In the genomic region with DNA sequence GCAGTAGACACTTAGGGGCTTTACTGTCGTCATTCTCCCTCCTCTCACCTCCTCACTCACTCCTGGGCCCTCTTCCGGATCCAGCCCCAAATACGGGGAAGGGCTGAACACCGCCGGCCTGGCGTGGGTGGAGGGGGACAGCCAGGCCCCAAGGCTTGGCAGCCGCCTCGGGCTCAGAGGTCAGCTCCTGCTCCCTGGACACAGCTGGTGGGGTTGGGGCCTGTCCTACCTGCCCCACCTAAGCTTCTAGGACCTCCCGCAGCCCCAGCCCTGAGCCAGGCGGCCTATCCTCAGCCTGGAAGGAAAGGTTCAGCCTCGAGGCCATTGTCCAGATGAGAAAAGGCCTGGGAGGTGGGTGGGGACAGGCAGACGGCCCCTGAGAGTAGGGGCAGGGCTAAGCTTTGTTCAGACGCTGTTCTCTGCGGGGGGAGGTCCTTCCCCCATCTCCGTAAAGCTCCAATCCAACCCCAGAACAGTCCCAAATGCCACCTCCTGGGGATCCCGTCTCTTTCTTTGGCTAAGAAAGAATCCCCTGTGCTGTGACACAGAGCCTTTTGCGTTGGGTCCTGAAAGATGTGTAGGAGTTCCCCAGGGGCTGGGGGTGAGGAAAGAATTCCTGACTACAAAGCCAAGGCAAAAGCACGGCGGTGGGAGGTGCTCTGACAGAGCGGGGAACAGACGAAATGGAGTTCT, we compare ENCODE assay signal across 8 cellular contexts. TPM values are rescaled to one million over a fixed set of nuclear protein-coding genes. Genes with fewer than 3 reads are reported as not detected.
A peak's percentile ranks its signal among the peaks of the same experiment; 100 is the strongest.
DNase-seq lines count a peak whose midpoint lies in the region; ATAC-seq and TF ChIP-seq lines count a peak whose summit lies in the region.

No MANE protein-coding gene starts in this region.

- peak overlapping the region; percentile 92 for H4K5ac ChIP-seq in IMR-90 (ENCODE audit: low read depth, low read length)

- peak overlapping the region; percentile 71 for H3K27ac ChIP-seq in IMR-90 (ENCODE audit: insufficient read depth, low read length)

- H3K4ac ChIP-seq in IMR-90 (ENCODE audit: low read depth, low read length): peak overlapping the region; percentile 87

- in situ Hi-C loops in IMR-90 (cut with MboI; ENCODE audit: low sequenced_read_pairs): no loop called here

- H3K4me3 Mint-ChIP-seq in activated naive CD8-positive, alpha-beta T cell treated with anti-CD3 and anti-CD28 coated beads, Interleukin-2, amount 10 ng/mL, durations not matched to agents 7 days and 5 days: peak overlapping the region; percentile 73
- H3K4me3 Mint-ChIP-seq in stimulated activated naive CD8-positive, alpha-beta T cell treated with anti-CD3 and anti-CD28 coated beads, Interleukin-15, amount 100 ng/mL, for 72 hours: peak overlapping the region; percentile 79 to 85

- ATAC-seq in IMR-90 (ENCODE audit: low read depth): peak; percentile 5
- ATAC-seq in activated naive CD8-positive, alpha-beta T cell treated with anti-CD3 and anti-CD28 coated beads, Interleukin-2, amount 10 ng/mL, durations not matched to agents 7 days and 5 days (ENCODE audit: low read depth): no peak
- ATAC-seq in stimulated activated naive CD8-positive, alpha-beta T cell treated with anti-CD3 and anti-CD28 coated beads, Interleukin-15, amount 100 ng/mL, for 72 hours: no peak

- H3K79me1 ChIP-seq in IMR-90 (ENCODE audit: low read depth in 1 of 2, low read length in 2 of 2): peaks cover 16 to 41% of the 10 kb centered on the region in 2 experiments

- peak overlapping the region; percentile 97 for H2AK9ac ChIP-seq in IMR-90 (replicated peaks; ENCODE audit: low read depth, low read length, poor library complexity)

- no TSS peak for BruUV-seq in IMR-90 (replicated peaks; lab: Mats Ljungman, UMichigan)

- H3K9me3 Mint-ChIP-seq in activated naive CD8-positive, alpha-beta T cell treated with anti-CD3 and anti-CD28 coated beads, Interleukin-2, amount 10 ng/mL, durations not matched to agents 7 days and 5 days: no peaks in the 10 kb centered on the region
- H3K9me3 Mint-ChIP-seq in stimulated activated naive CD8-positive, alpha-beta T cell treated with anti-CD3 and anti-CD28 coated beads, Interleukin-15, amount 100 ng/mL, for 72 hours: no peaks in the 10 kb centered on the region

- H4K91ac ChIP-seq in IMR-90 (ENCODE audit: insufficient read depth, low read depth, low read length): peak overlapping the region; percentile 77

- peak overlapping the region; percentile 96 for H2AFZ ChIP-seq in IMR-90 (replicated peaks; ENCODE audit: low read length, poor library complexity)

- peaks cover 23% of the 10 kb centered on the region for H3K4me1 ChIP-seq in IMR-90 (ENCODE audit: control insufficient read depth, insufficient read depth, low read length)

- H3K27me3 ChIP-seq in IMR-90 (ENCODE audit: control insufficient read depth, insufficient read depth, low read length): no peaks in the 10 kb centered on the region

- H3K27ac Mint-ChIP-seq in activated naive CD8-positive, alpha-beta T cell treated with anti-CD3 and anti-CD28 coated beads, Interleukin-2, amount 10 ng/mL, durations not matched to agents 7 days and 5 days: peak overlapping the region; percentile 73
- no peak overlapping the region for H3K27ac Mint-ChIP-seq in stimulated activated naive CD8-positive, alpha-beta T cell treated with anti-CD3 and anti-CD28 coated beads, Interleukin-15, amount 100 ng/mL, for 72 hours

- TF ChIP-seq POLR2A in IMR-90 (IDR thresholded peaks at IDR 0.05; ENCODE audit: low read depth, low read length): no peak

- peaks cover 30% of the 10 kb centered on the region for H4K20me1 ChIP-seq in IMR-90 (ENCODE audit: insufficient read depth, low read length)

- peak overlapping the region; percentile 66; the same call in 1 of the 2 replicates for H3K9ac ChIP-seq in IMR-90 (ENCODE audit: low read depth, low read length)

- TF ChIP-seq CTCF in IMR-90 (conservative IDR thresholded peaks at IDR 0.05; ENCODE audit: low read depth, low read length): no peak
- TF ChIP-seq CTCF in GM10248 (IDR thresholded peaks at IDR 0.05; ENCODE audit: control extremely low read depth, extremely low read depth, low read depth, missing control alignments): no peak

- H3K9me1 ChIP-seq in IMR-90 (ENCODE audit: insufficient read depth, low read length): peaks cover 25% of the 10 kb centered on the region

- no peaks in the 10 kb centered on the region for H3K36me3 Mint-ChIP-seq in activated naive CD8-positive, alpha-beta T cell treated with anti-CD3 and anti-CD28 coated beads, Interleukin-2, amount 10 ng/mL, durations not matched to agents 7 days and 5 days

- WGBS in IMR-90 (ENCODE audit: extremely low coverage in 2 of 2, insufficient read length in 1 of 2), 2 experiments: 38% methylated on average over 5 of the region's 21 CpGs; no CpG with 5 or more reads in 1 of the 2 experiments

- no peak overlapping the region for H3K56ac ChIP-seq in IMR-90 (ENCODE audit: extremely low read depth, insufficient read depth, low read length)

- peak overlapping the region; percentile 82; the same call in 1 of the 2 replicates for H2BK120ac ChIP-seq in IMR-90 (ENCODE audit: low read depth, low read length)

- peaks cover 17% of the 10 kb centered on the region for H3K4me1 Mint-ChIP-seq in activated naive CD8-positive, alpha-beta T cell treated with anti-CD3 and anti-CD28 coated beads, Interleukin-2, amount 10 ng/mL, durations not matched to agents 7 days and 5 days
- peaks cover 40% of the 10 kb centered on the region for H3K4me1 Mint-ChIP-seq in stimulated activated naive CD8-positive, alpha-beta T cell treated with anti-CD3 and anti-CD28 coated beads, Interleukin-15, amount 100 ng/mL, for 72 hours

- POLR2A ChIA-PET in IMR-90 (lab: Charles Lee; ENCODE audit: unreplicated experiment) (interaction anchor here (1.3 kb wide), 1 partner anchor 41 kb away, joined by 3 read pairs; the partner anchor contains the start of gene ALKBH5), GM10248 (lab: Yijun Ruan, JAX) (no interaction called here)
- POLR2A ChIA-PET in activated naive CD8-positive, alpha-beta T cell treated with anti-CD3 and anti-CD28 coated beads, Interleukin-2, amount 10 ng/mL, durations not matched to agents 7 days and 5 days (lab: Charles Lee): interaction anchor here (2.9 kb wide), 1 partner anchor 41 kb away, joined by 11 read pairs; the partner anchor contains the start of gene ALKBH5

- H3K4me3 ChIP-seq in IMR-90 (ENCODE audit: insufficient read depth, low read depth, low read length) (peak overlapping the region; percentile 37; the same call in 1 of the 2 replicates), iPS-11a (ENCODE audit: low read depth, low read length) (peak overlapping the region; percentile 55)

- peak overlapping the region; percentile 46; the same call in 1 of the 2 replicates for H2BK20ac ChIP-seq in IMR-90 (ENCODE audit: low read depth, low read length)

- CTCF ChIA-PET in IMR-90 (lab: Yijun Ruan, JAX): interaction anchor here (0.6 kb wide), 1 partner anchor 100 kb away, joined by 3 read pairs; no protein-coding TSS in a partner anchor
- CTCF ChIA-PET in GM10248 (lab: Yijun Ruan, JAX): interaction anchor here (1.0 to 1.6 kb wide), 4 partner anchors 9 to 402 kb away, joined by 3 to 4 read pairs (median 3); no protein-coding TSS in a partner anchor

- peak overlapping the region; percentile 95 to 98 for H4K8ac ChIP-seq in IMR-90 (ENCODE audit: low read depth in 2 of 2, low read length in 2 of 2)

- H3K18ac ChIP-seq in IMR-90 (ENCODE audit: low read depth, low read length): peak overlapping the region; percentile 66; the same call in 1 of the 2 replicates

- dilution Hi-C loops in IMR-90 (cut with HindIII; ENCODE audit: low sequenced_read_pairs, unreplicated experiment): no loop called here

- TF ChIP-seq RAD21 in IMR-90 (IDR thresholded peaks at IDR 0.05; ENCODE audit: low read length): no peak

- peak overlapping the region; percentile 83; the same call in 1 of the 2 replicates for H2AK5ac ChIP-seq in IMR-90 (ENCODE audit: low read depth, low read length)

- H3K23ac ChIP-seq in IMR-90 (ENCODE audit: low read depth, low read length): peak overlapping the region; percentile 82

- no peaks in the 10 kb centered on the region for H3K27me3 Mint-ChIP-seq in activated naive CD8-positive, alpha-beta T cell treated with anti-CD3 and anti-CD28 coated beads, Interleukin-2, amount 10 ng/mL, durations not matched to agents 7 days and 5 days
- no peaks in the 10 kb centered on the region for H3K27me3 Mint-ChIP-seq in stimulated activated naive CD8-positive, alpha-beta T cell treated with anti-CD3 and anti-CD28 coated beads, Interleukin-15, amount 100 ng/mL, for 72 hours

- peak overlapping the region; percentile 52 for H2BK5ac ChIP-seq in IMR-90 (ENCODE audit: low read depth, low read length, poor library complexity, severe bottlenecking)

- peak overlapping the region; percentile 95 for H3K4me2 ChIP-seq in IMR-90 (ENCODE audit: low read depth, low read length)

- H3K36me3 ChIP-seq in IMR-90 (ENCODE audit: control insufficient read depth, insufficient read depth, low read length): no peaks in the 10 kb centered on the region

- intact Hi-C loops in IMR-90 (cut with micrococcal nuclease): loop anchor here (2.0 kb wide), 1 partner anchor 34 kb away; the partner anchor contains the start of gene FLII

- peak overlapping the region; percentile 90 for H3K14ac ChIP-seq in IMR-90 (replicated peaks; ENCODE audit: low read depth, low read length)

- no peaks in the 10 kb centered on the region for H3K9me3 ChIP-seq in IMR-90 (ENCODE audit: control insufficient read depth, insufficient read depth, low read length)

- peak overlapping the region; percentile 63; the same call in 1 of the 3 replicates for H2BK15ac ChIP-seq in IMR-90 (ENCODE audit: low read depth, low read length)

- DNase-seq in IMR-90: peak; percentile 29
- no peak for DNase-seq in activated naive CD8-positive, alpha-beta T cell treated with anti-CD3 and anti-CD28 coated beads, Interleukin-2, amount 10 ng/mL, durations not matched to agents 7 days and 5 days
- no peak for DNase-seq in stimulated activated naive CD8-positive, alpha-beta T cell treated with anti-CD3 and anti-CD28 coated beads, Interleukin-15, amount 100 ng/mL, for 72 hours
- DNase-seq in GM19240 (ENCODE audit: insufficient read length, low spot score): no peak
- no peak for DNase-seq in COLO668 (lab: John Stamatoyannopoulos, UW; ENCODE audit: unreplicated experiment)
- DNase-seq in UCSD-AML1 (lab: John Stamatoyannopoulos, UW; ENCODE audit: unreplicated experiment): no peak
- DNase-seq in GM10248 (ENCODE audit: extremely low spot score): no peak

RNA-seq across cellular contexts. Expression of gene LLGL1, which starts 0.9 kb away (rescaled TPM):
- 34.2 and 40.1 TPM in 2 replicates for total RNA-seq in IMR-90 (2012; rRNA removed)
- polyA plus RNA-seq in IMR-90 (2012; rRNA removed): 52.9 and 57.9 TPM in 2 replicates
- 29.8 and 72.4 TPM in 2 replicates for polyA plus RNA-seq in IMR-90 (2012; cell fraction: cytosol; rRNA removed)
- polyA plus RNA-seq in IMR-90 (2012; cell fraction: nucleus; rRNA removed; ENCODE audit: low replicate concordance): 53.9 and 145 TPM in 2 replicates
- 10 to 100 TPM; 21.3 to 21.6 TPM for total RNA-seq in activated naive CD8-positive, alpha-beta T cell treated with anti-CD3 and anti-CD28 coated beads, Interleukin-2, amount 10 ng/mL, durations not matched to agents 7 days and 5 days

RNA-seq across cellular contexts. Expression of gene FLII, which starts 34.0 kb away (rescaled TPM):
- total RNA-seq in IMR-90 (2012; rRNA removed): 258 and 263 TPM in 2 replicates
- 290 and 321 TPM in 2 replicates for polyA plus RNA-seq in IMR-90 (2012; rRNA removed)
- polyA plus RNA-seq in IMR-90 (2012; cell fraction: cytosol; rRNA removed): 217 and 243 TPM in 2 replicates
- 740 and 1,400 TPM in 2 replicates for polyA plus RNA-seq in IMR-90 (2012; cell fraction: nucleus; rRNA removed; ENCODE audit: low replicate concordance)
- total RNA-seq in activated naive CD8-positive, alpha-beta T cell treated with anti-CD3 and anti-CD28 coated beads, Interleukin-2, amount 10 ng/mL, durations not matched to agents 7 days and 5 days: 100 to 1,000 TPM; 334 to 354 TPM

RNA-seq across cellular contexts. Expression of gene MIEF2, which starts 35.9 kb away (rescaled TPM):
- total RNA-seq in IMR-90 (2012; rRNA removed): 9.1 and 12.2 TPM in 2 replicates
- polyA plus RNA-seq in IMR-90 (2012; rRNA removed): 20.7 and 26.6 TPM in 2 replicates
- 17.9 and 19.8 TPM in 2 replicates for polyA plus RNA-seq in IMR-90 (2012; cell fraction: cytosol; rRNA removed)
- polyA plus RNA-seq in IMR-90 (2012; cell fraction: nucleus; rRNA removed; ENCODE audit: low replicate concordance): 32.6 and 84.0 TPM in 2 replicates
- total RNA-seq in activated naive CD8-positive, alpha-beta T cell treated with anti-CD3 and anti-CD28 coated beads, Interleukin-2, amount 10 ng/mL, durations not matched to agents 7 days and 5 days: 10 to 100 TPM; 14.0 to 14.7 TPM

RNA-seq across cellular contexts. Expression of gene ALKBH5, which starts 40.9 kb away (rescaled TPM):
- 79.6 and 86.1 TPM in 2 replicates for total RNA-seq in IMR-90 (2012; rRNA removed)
- 54.6 and 57.6 TPM in 2 replicates for polyA plus RNA-seq in IMR-90 (2012; rRNA removed)
- 48.0 and 70.0 TPM in 2 replicates for polyA plus RNA-seq in IMR-90 (2012; cell fraction: cytosol; rRNA removed)
- polyA plus RNA-seq in IMR-90 (2012; cell fraction: nucleus; rRNA removed; ENCODE audit: low replicate concordance): 28.3 and 30.6 TPM in 2 replicates
- total RNA-seq in activated naive CD8-positive, alpha-beta T cell treated with anti-CD3 and anti-CD28 coated beads, Interleukin-2, amount 10 ng/mL, durations not matched to agents 7 days and 5 days: 100 to 1,000 TPM; 133 to 134 TPM
